Comparison of ENCODE assay signal across 24 cellular contexts in the genomic region with DNA sequence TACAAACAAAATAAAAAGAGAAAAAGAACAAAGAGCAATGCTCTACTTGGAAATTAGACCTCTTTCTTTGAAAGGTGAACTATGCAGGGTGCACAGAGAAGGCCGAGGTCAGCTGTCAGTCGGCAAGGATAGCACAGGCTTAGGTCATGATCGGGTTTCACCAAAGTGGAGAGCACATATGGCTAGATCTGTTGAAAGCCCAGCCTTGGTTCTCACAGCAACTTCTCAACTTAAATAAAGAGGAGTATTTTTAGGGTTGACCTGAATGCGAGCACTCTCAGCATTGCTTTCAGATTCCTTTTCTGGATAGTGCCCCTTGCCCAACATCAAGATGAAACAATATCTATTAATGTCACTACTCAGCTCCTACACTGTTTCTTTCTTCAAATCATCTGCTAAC.
DNase-seq lines count a peak whose midpoint lies in the region; ATAC-seq and TF ChIP-seq lines count a peak whose summit lies in the region.
"Had no signal": no experiment of that assay in that cellular context is flagged by ENCODE, and none has a peak within 500 bp of the region (broad histone marks: within the 10 kb centered on the region; RNA-seq: fewer than 3 reads in every experiment).

No MANE protein-coding gene starts in this region.

- BruUV-seq in MCF 10A (replicated peaks; lab: Mats Ljungman, UMichigan), result no TSS peak

- CTCF ChIA-PET in CD4-positive, alpha-beta T cell (lab: Charles Lee), result no interaction called here
- CTCF ChIA-PET in MCF 10A (lab: Yijun Ruan, JAX), result no interaction called here

- no peaks in the 10 kb centered on the region for H3K9me3 ChIP-seq in CD4-positive, alpha-beta T cell (ENCODE audit: control insufficient read depth, low read length)
- H3K9me3 ChIP-seq: HAP-1 had no signal

- no peaks in the 10 kb centered on the region for H3K27me3 Mint-ChIP-seq in glutamatergic neuron (ENCODE audit: unreplicated experiment)
- no peaks in the 10 kb centered on the region for H3K27me3 Mint-ChIP-seq in CD4-positive, alpha-beta T cell
- H3K27me3 Mint-ChIP-seq in MCF 10A (ENCODE audit: insufficient read depth, unreplicated experiment), result peaks cover 44% of the 10 kb centered on the region

- peak overlapping the region; percentile 43 for H3K27ac Mint-ChIP-seq in glutamatergic neuron (ENCODE audit: unreplicated experiment)
- H3K27ac Mint-ChIP-seq in CD4-positive, alpha-beta T cell, result no peak overlapping the region
- no peak overlapping the region for H3K27ac Mint-ChIP-seq in MCF 10A (ENCODE audit: low read depth, unreplicated experiment)
- H3K27ac Mint-ChIP-seq: CD8-positive, alpha-beta T cell had no signal

- TF ChIP-seq CTCF in glutamatergic neuron (IDR thresholded peaks at IDR 0.05; ENCODE audit: partially characterized antibody, unreplicated experiment), result no peak
- no peak for TF ChIP-seq CTCF in CD4-positive, alpha-beta T cell (IDR thresholded peaks at IDR 0.05)
- TF ChIP-seq CTCF in MCF 10A (IDR thresholded peaks at IDR 0.05; ENCODE audit: unreplicated experiment), result no peak

- H3K9me3 Mint-ChIP-seq in glutamatergic neuron (ENCODE audit: unreplicated experiment) (no peaks in the 10 kb centered on the region), MCF 10A (ENCODE audit: unreplicated experiment) (no peaks in the 10 kb centered on the region)
- H3K9me3 Mint-ChIP-seq in CD4-positive, alpha-beta T cell, result no peaks in the 10 kb centered on the region
- H3K9me3 Mint-ChIP-seq: CD8-positive, alpha-beta T cell had no signal

- H3K4me1 Mint-ChIP-seq in glutamatergic neuron (ENCODE audit: low read depth, unreplicated experiment) (peaks cover 9% of the 10 kb centered on the region), MCF 10A (ENCODE audit: insufficient read depth, unreplicated experiment) (no peaks in the 10 kb centered on the region)
- no peaks in the 10 kb centered on the region for H3K4me1 Mint-ChIP-seq in CD4-positive, alpha-beta T cell (ENCODE audit: low read depth)

- no peaks in the 10 kb centered on the region for H3K36me3 Mint-ChIP-seq in glutamatergic neuron (ENCODE audit: unreplicated experiment)
- H3K36me3 Mint-ChIP-seq in CD4-positive, alpha-beta T cell (ENCODE audit: low read depth), result no peaks in the 10 kb centered on the region
- no peaks in the 10 kb centered on the region for H3K36me3 Mint-ChIP-seq in MCF 10A (ENCODE audit: insufficient read depth, unreplicated experiment)
- H3K36me3 Mint-ChIP-seq: CD8-positive, alpha-beta T cell had no signal

- no peak overlapping the region for H3K27ac ChIP-seq in CD4-positive, alpha-beta T cell (ENCODE audit: low read depth, low read length)
- H3K27ac ChIP-seq: 22Rv1; BLaER1 treated with 17β-estradiol and CSF1 and Interleukin-3, amounts not matched to agents 10 nM and 100 nM; HL-60 had no signal

- no peaks in the 10 kb centered on the region for H3K27me3 ChIP-seq in CD4-positive, alpha-beta T cell (ENCODE audit: control insufficient read depth, insufficient read depth, low read length)

- DNase-seq in DMS53 (lab: John Stamatoyannopoulos, UW), result peak; percentile 12
- no peak for DNase-seq in DMS53 treated with DMSO at 0.1 percent for 48 hours (lab: John Stamatoyannopoulos, UW; ENCODE audit: unreplicated experiment)
- DNase-seq in NCI-H2171 treated with DMSO at 0.1 percent for 48 hours (lab: John Stamatoyannopoulos, UW), result peak; percentile 78
- no peak for DNase-seq in glutamatergic neuron
- DNase-seq in sciatic nerve (ENCODE audit: low spot score), result no peak
- no peak for DNase-seq in CD4-positive, alpha-beta T cell
- DNase-seq in MCF 10A (ENCODE audit: unreplicated experiment), result no peak
- DNase-seq: ACHN; Calu3; CD8-positive, alpha-beta T cell; DMS79; KBM-7; MV-4-11; NCI-H1105 treated with DMSO at 0.1 percent for 48 hours; NCI-H2029 treated with DMSO at 0.1 percent for 48 hours; NCI-H748 treated with DMSO at 0.1 percent for 48 hours; SIG-M5 had no signal

- intact Hi-C loops in sciatic nerve (cut with DNase I), result no loop called here
- intact Hi-C loops in CD4-positive, alpha-beta T cell (cut with DNase I, micrococcal nuclease), result no loop called here
- intact Hi-C loops in MCF 10A (cut with micrococcal nuclease), result no loop called here

- POLR2A ChIA-PET in CD4-positive, alpha-beta T cell (lab: Charles Lee), result no interaction called here
- POLR2A ChIA-PET in MCF 10A (lab: Yijun Ruan, JAX), result interaction anchor here (0.6 kb wide), 1 partner anchor 41 kb away, joined by 5 read pairs; no protein-coding TSS in a partner anchor

- H3K4me3 Mint-ChIP-seq in glutamatergic neuron (ENCODE audit: unreplicated experiment) (no peak overlapping the region), MCF 10A (ENCODE audit: unreplicated experiment) (no peak overlapping the region)
- H3K4me3 Mint-ChIP-seq in CD4-positive, alpha-beta T cell, result no peak overlapping the region
- H3K4me3 Mint-ChIP-seq: CD8-positive, alpha-beta T cell had no signal

- peak; percentile 61 for ATAC-seq in sciatic nerve
- ATAC-seq in GM18511 (IDR thresholded peaks at IDR 0.05; ENCODE audit: unreplicated experiment), result no peak
- no peak for ATAC-seq in CD4-positive, alpha-beta T cell (ENCODE audit: poor library complexity)
- ATAC-seq: CD8-positive, alpha-beta T cell; Panc1; SK-N-SH treated with all-trans-retinoic acid at 6 μM for 48 hours had no signal

Comparison
In these comparisons a context has a peak if more than half of its experiments do, and no peak if none do; other contexts are left out.
1. DNase-seq: peak in DMS53 (single experiment) and NCI-H2171 treated with DMSO at 0.1 percent for 48 hours (single experiment); none in DMS53 treated with DMSO at 0.1 percent for 48 hours (single experiment), glutamatergic neuron (single experiment), sciatic nerve (single experiment), CD4-positive, alpha-beta T cell (0 of 10) and MCF 10A (single experiment).